ENCODE assay signal across 8 cellular contexts in genomic region chr21:8229366-8230150, GRCh38.
DNase-seq lines count a peak whose midpoint lies in the region; ATAC-seq and TF ChIP-seq lines count a peak whose summit lies in the region.
"Not testable (repeated sequence)": the region's sequence is repeated elsewhere in the genome, so short reads cannot be mapped to it uniquely, and the experiment has no call there.

No MANE protein-coding gene starts in this region.

- TF ChIP-seq CTCF in C4-2B (conservative IDR thresholded peaks at IDR 0.05); right lobe of liver (IDR thresholded peaks at IDR 0.05): not testable (repeated sequence)

- H3K9me3 Mint-ChIP-seq in activated T-cell treated with anti-CD3 and anti-CD28 coated beads, Interleukin-2, amount 50 U/mL, for 72 hours: not testable (repeated sequence)

- H3K27ac Mint-ChIP-seq in activated T-cell treated with anti-CD3 and anti-CD28 coated beads, Interleukin-2, amount 50 U/mL, for 72 hours: peak overlapping the region; percentile 52

- H3K27me3 ChIP-seq in right lobe of liver: not testable (repeated sequence)

- ATAC-seq in GM19397 (IDR thresholded peaks at IDR 0.05; ENCODE audit: unreplicated experiment) (peak; percentile 28), HG02642 (IDR thresholded peaks at IDR 0.05; ENCODE audit: poor library complexity, unreplicated experiment) (peak; percentile 19), HG03196 (IDR thresholded peaks at IDR 0.05; ENCODE audit: unreplicated experiment) (peak; percentile 27), Right ventricle myocardium inferior (peak; percentile 46), right lobe of liver (peak; percentile 32 to 69 (median 44))
- ATAC-seq in activated T-cell treated with anti-CD3 and anti-CD28 coated beads, Interleukin-2, amount 50 U/mL, for 72 hours (replicated peaks in 1 of 2): peak; percentile 23 to 41
- peak; percentile 29 for ATAC-seq in stimulated activated naive CD8-positive, alpha-beta T cell treated with anti-CD3 and anti-CD28 coated beads, Interleukin-15, Interleukin-2, amounts not matched to agents 100 U/mL and 50 U/mL, for 24 hours

- not testable (repeated sequence) for H3K4me1 Mint-ChIP-seq in activated T-cell treated with anti-CD3 and anti-CD28 coated beads, Interleukin-2, amount 50 U/mL, for 72 hours (ENCODE audit: low read depth)

- H3K4me3 Mint-ChIP-seq in activated T-cell treated with anti-CD3 and anti-CD28 coated beads, Interleukin-2, amount 50 U/mL, for 72 hours: not testable (repeated sequence)

- peak overlapping the region; percentile 12; the same call in 1 of the 2 replicates for H3K27ac ChIP-seq in C4-2B
- not testable (repeated sequence) for H3K27ac ChIP-seq in right lobe of liver

- no CpG with 5 or more reads among the region's 5 CpGs for WGBS in right lobe of liver (ENCODE audit: insufficient coverage, low coverage, low lambda C conversion rate, missing lambda C conversion rate)

- not testable (repeated sequence) for TF ChIP-seq POLR2A in right lobe of liver (IDR thresholded peaks at IDR 0.05)

- H3K4me1 ChIP-seq in right lobe of liver: not testable (repeated sequence)

- intact Hi-C loops in Right ventricle myocardium inferior (cut with DNase I); right lobe of liver (cut with DNase I): not testable (repeated sequence)

- H3K4me3 ChIP-seq in right lobe of liver: not testable (repeated sequence)

- H3K36me3 Mint-ChIP-seq in activated T-cell treated with anti-CD3 and anti-CD28 coated beads, Interleukin-2, amount 50 U/mL, for 72 hours (ENCODE audit: insufficient read depth in 2 of 2): not testable (repeated sequence)

- DNase-seq in activated T-cell treated with anti-CD3 and anti-CD28 coated beads, Interleukin-2, amount 50 U/mL, for 72 hours; Right ventricle myocardium inferior (ENCODE audit: missing footprints); right lobe of liver; stimulated activated naive CD8-positive, alpha-beta T cell treated with anti-CD3 and anti-CD28 coated beads, Interleukin-15, Interleukin-2, amounts not matched to agents 100 U/mL and 50 U/mL, for 24 hours: not testable (repeated sequence)

- not testable (repeated sequence) for H3K9me3 ChIP-seq in right lobe of liver

- H3K36me3 ChIP-seq in right lobe of liver: not testable (repeated sequence)

- peaks cover 26% of the 10 kb centered on the region for H3K27me3 Mint-ChIP-seq in activated T-cell treated with anti-CD3 and anti-CD28 coated beads, Interleukin-2, amount 50 U/mL, for 72 hours (ENCODE audit: low read depth)
